In genomic region chr12:25959069-25959961, GRCh38 we compare ENCODE assay signal across 8 cellular contexts. TPM values are rescaled to one million over a fixed set of nuclear protein-coding genes. Genes with fewer than 3 reads are reported as not detected.
DNase-seq lines count a peak whose midpoint lies in the region; ATAC-seq and TF ChIP-seq lines count a peak whose summit lies in the region.

No MANE protein-coding gene starts in this region.

- POLR2A ChIA-PET in BJ (lab: Charles Lee), result interaction anchor here (0.6 kb wide), 1 partner anchor 170 kb away, joined by 3 read pairs; no protein-coding TSS in a partner anchor
- POLR2A ChIA-PET in naive thymus-derived CD8-positive, alpha-beta T cell (lab: Charles Lee), result no interaction called here

- no peaks in the 10 kb centered on the region for H3K36me3 Mint-ChIP-seq in activated T-helper 17 cell treated with anti-CD3 and anti-CD28 coated beads, Interleukin-2, amount 50 U/mL, for 72 hours (ENCODE audit: low read depth)
- H3K36me3 Mint-ChIP-seq in naive thymus-derived CD8-positive, alpha-beta T cell, result no peaks in the 10 kb centered on the region

- peak; percentile 39 for ATAC-seq in GM19463 (IDR thresholded peaks at IDR 0.05; ENCODE audit: unreplicated experiment)
- ATAC-seq in activated T-helper 17 cell treated with anti-CD3 and anti-CD28 coated beads, Interleukin-2, amount 50 U/mL, for 72 hours (replicated peaks), result peak; percentile 24
- peak in 1 of 2 donors; percentile 31 for ATAC-seq in naive thymus-derived CD8-positive, alpha-beta T cell

- H3K4me3 ChIP-seq in BJ (ENCODE audit: low read depth, low read length), result peak overlapping the region; percentile 67
- H3K4me3 ChIP-seq in foreskin fibroblast (ENCODE audit: low read depth in 1 of 2, low read length in 2 of 2), result peak overlapping the region; percentile 71 to 73

- H3K4me1 Mint-ChIP-seq in activated T-helper 17 cell treated with anti-CD3 and anti-CD28 coated beads, Interleukin-2, amount 50 U/mL, for 72 hours, result peaks cover 6% of the 10 kb centered on the region
- peaks cover 2 to 23% (median 16%) of the 10 kb centered on the region in 4 donors for H3K4me1 Mint-ChIP-seq in naive thymus-derived CD8-positive, alpha-beta T cell

- H3K9me3 Mint-ChIP-seq in activated T-helper 17 cell treated with anti-CD3 and anti-CD28 coated beads, Interleukin-2, amount 50 U/mL, for 72 hours, result no peaks in the 10 kb centered on the region
- H3K9me3 Mint-ChIP-seq in naive thymus-derived CD8-positive, alpha-beta T cell, result peaks cover 0 to 3% (median 0%) of the 10 kb centered on the region in 9 donors

- CTCF ChIA-PET in BJ (lab: Yijun Ruan, JAX), result interaction anchor here (0.6 to 2.1 kb wide), 13 partner anchors 20 to 526 kb away, joined by 3 to 9 read pairs (median 3); no protein-coding TSS in a partner anchor

- H3K27ac Mint-ChIP-seq in activated T-helper 17 cell treated with anti-CD3 and anti-CD28 coated beads, Interleukin-2, amount 50 U/mL, for 72 hours, result no peak overlapping the region
- peak overlapping the region in 3 of 10 donors; percentile 23 to 91 (median 44) for H3K27ac Mint-ChIP-seq in naive thymus-derived CD8-positive, alpha-beta T cell

- no peaks in the 10 kb centered on the region for H3K27me3 ChIP-seq in BJ (ENCODE audit: control insufficient read depth, insufficient read depth, low read length)

- DNase-seq in BJ (ENCODE audit: low read depth), result peak; percentile 52
- DNase-seq in LoVo (ENCODE audit: low spot score), result peak; percentile 54
- DNase-seq in foreskin fibroblast, result peak; percentile 82 to 92
- DNase-seq in naive thymus-derived CD8-positive, alpha-beta T cell, result peak in 2 of 10 donors; percentile 7 to 29
- no peak for DNase-seq in stimulated activated naive CD4-positive, alpha-beta T cell treated with Interleukin-2 at 50 U/mL for 16 hours (lab: John Stamatoyannopoulos, UW)
- no peak for DNase-seq in activated CD4-positive, CD25-positive, alpha-beta regulatory T cell treated with anti-CD3 and anti-CD28 coated beads, Interleukin-2, amount 50 U/mL, for 72 hours

- peak overlapping the region; percentile 68 for H3K4me3 Mint-ChIP-seq in activated T-helper 17 cell treated with anti-CD3 and anti-CD28 coated beads, Interleukin-2, amount 50 U/mL, for 72 hours
- peak overlapping the region; percentile 75 to 92 (median 82) for H3K4me3 Mint-ChIP-seq in naive thymus-derived CD8-positive, alpha-beta T cell

- H3K27me3 Mint-ChIP-seq in activated T-helper 17 cell treated with anti-CD3 and anti-CD28 coated beads, Interleukin-2, amount 50 U/mL, for 72 hours, result peaks cover 63% of the 10 kb centered on the region
- H3K27me3 Mint-ChIP-seq in naive thymus-derived CD8-positive, alpha-beta T cell, result peaks cover 34 to 79% (median 53%) of the 10 kb centered on the region in 5 donors

- TF ChIP-seq CTCF in BJ (IDR thresholded peaks at IDR 0.05; ENCODE audit: insufficient read depth, low read depth, low read length) (peak; percentile 36; the same call in 1 of the 2 replicates), foreskin fibroblast (IDR thresholded peaks at IDR 0.05; ENCODE audit: low read depth, low read length) (no peak)

- H3K36me3 ChIP-seq in BJ (ENCODE audit: control insufficient read depth, insufficient read depth, low read length), result peaks cover 2% of the 10 kb centered on the region

RNA-seq across cellular contexts. Expression of gene RASSF8, which starts 0.8 kb away (rescaled TPM):
- 34.8 and 35.8 TPM in 2 replicates for polyA plus RNA-seq in BJ (2011; rRNA removed)
- polyA minus RNA-seq in BJ (2011; rRNA and poly(A)+ RNA removed), result 61.2 and 63.2 TPM in 2 replicates
- total RNA-seq in activated T-helper 17 cell treated with anti-CD3 and anti-CD28 coated beads, Interleukin-2, amount 50 U/mL, for 72 hours, result under 1 TPM in 1 of 2 donors, not detected in 1; 0.56 TPM
- total RNA-seq in naive thymus-derived CD8-positive, alpha-beta T cell, result not detected
- polyA plus RNA-seq in naive thymus-derived CD8-positive, alpha-beta T cell, result not detected

Comparison
In these comparisons a context has a peak if more than half of its experiments do, and no peak if none do; other contexts are left out.
1. DNase-seq: peak in BJ (single experiment), LoVo (single experiment) and foreskin fibroblast (2 of 2); none in stimulated activated naive CD4-positive, alpha-beta T cell treated with Interleukin-2 at 50 U/mL for 16 hours (single experiment) and activated CD4-positive, CD25-positive, alpha-beta regulatory T cell treated with anti-CD3 and anti-CD28 coated beads, Interleukin-2, amount 50 U/mL, for 72 hours (single experiment).